Comparison of ENCODE assay signal across 10 cellular contexts in the genomic region with DNA sequence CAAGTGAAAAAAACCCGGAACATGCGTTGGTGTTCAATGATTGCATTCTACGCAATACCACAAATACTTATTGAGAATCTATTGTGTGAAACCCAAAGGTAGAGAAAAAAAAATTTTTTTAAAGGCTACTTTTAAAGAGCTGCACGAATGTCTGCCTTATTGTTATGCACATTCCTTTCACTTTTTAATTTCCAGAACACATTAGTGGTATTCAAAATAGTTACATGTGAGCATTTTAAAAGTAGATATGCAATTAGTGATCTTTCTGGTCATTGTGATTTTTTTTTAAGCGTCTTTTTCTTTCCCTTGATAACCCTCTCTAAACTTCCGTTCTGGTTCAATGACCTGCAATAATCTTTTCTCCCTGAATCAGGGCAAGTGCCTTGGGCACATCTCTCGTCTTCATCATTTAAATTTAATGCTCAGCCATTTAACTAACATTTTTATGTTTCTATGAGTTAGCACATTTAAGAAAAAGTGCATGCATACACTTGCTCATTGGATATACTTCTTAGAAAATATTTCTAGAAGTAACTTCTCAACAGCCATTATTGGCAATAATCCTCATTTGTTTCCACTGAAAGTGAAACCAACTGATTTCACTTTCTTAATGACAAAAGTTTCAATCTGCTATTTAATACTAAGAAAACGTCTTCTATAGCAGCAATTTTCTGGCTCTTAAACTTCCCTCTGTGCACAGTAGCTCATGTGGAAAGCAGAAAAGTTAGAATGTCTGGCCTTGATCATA.
DNase-seq lines count a peak whose midpoint lies in the region; ATAC-seq and TF ChIP-seq lines count a peak whose summit lies in the region.
"Had no signal": no experiment of that assay in that cellular context is flagged by ENCODE, and none has a peak within 500 bp of the region (broad histone marks: within the 10 kb centered on the region; RNA-seq: fewer than 3 reads in every experiment).

No MANE protein-coding gene starts in this region.

- H2AFZ ChIP-seq in MM.1S (ENCODE audit: low read length): no peak overlapping the region

- no peak overlapping the region for H3K27ac Mint-ChIP-seq in glutamatergic neuron (ENCODE audit: unreplicated experiment)
- H3K27ac Mint-ChIP-seq: mesothelial cell of epicardium had no signal

- no peak overlapping the region for H3K4me3 ChIP-seq in GM12865 (ENCODE audit: low read depth, low read length)
- no peak overlapping the region for H3K4me3 ChIP-seq in MM.1S (ENCODE audit: low read length)

- no peaks in the 10 kb centered on the region for H3K9me3 ChIP-seq in MM.1S (replicated peaks; ENCODE audit: insufficient read depth, low read length)

- H3K4me1 ChIP-seq in MM.1S (ENCODE audit: low read length): no peaks in the 10 kb centered on the region

- no peaks in the 10 kb centered on the region for H3K36me3 ChIP-seq in MM.1S (replicated peaks; ENCODE audit: insufficient read depth, low read length)

- no peaks in the 10 kb centered on the region for H3K9me2 ChIP-seq in MM.1S (replicated peaks; ENCODE audit: insufficient read depth, low read length)

- TF ChIP-seq CTCF in GM12865 (IDR thresholded peaks at IDR 0.05; ENCODE audit: insufficient read depth, low read depth, low read length, missing control alignments) (no peak), MM.1S (IDR thresholded peaks at IDR 0.05; ENCODE audit: low read length) (no peak), glutamatergic neuron (IDR thresholded peaks at IDR 0.05; ENCODE audit: partially characterized antibody, unreplicated experiment) (no peak)

- no peaks in the 10 kb centered on the region for H3K27me3 ChIP-seq in MM.1S (replicated peaks; ENCODE audit: insufficient read depth, low read length)

- H3K4me3 Mint-ChIP-seq in glutamatergic neuron (ENCODE audit: unreplicated experiment): no peak overlapping the region
- H3K4me3 Mint-ChIP-seq: mesothelial cell of epicardium had no signal

- H3K79me2 ChIP-seq in MM.1S (ENCODE audit: low read length): no peaks in the 10 kb centered on the region

- H3K27me3 Mint-ChIP-seq in glutamatergic neuron (ENCODE audit: unreplicated experiment): peaks cover 3% of the 10 kb centered on the region

- H3K4me2 ChIP-seq in MM.1S (ENCODE audit: low read depth, low read length): no peak overlapping the region

- peak; percentile 5 for DNase-seq in GM12865 (ENCODE audit: low read depth)
- DNase-seq in MM.1S: peak; percentile 44
- DNase-seq in left lobe of liver (ENCODE audit: low spot score): no peak
- no peak for DNase-seq in DMS79 treated with DMSO at 0.1 percent for 48 hours (lab: John Stamatoyannopoulos, UW)
- no peak for DNase-seq in glutamatergic neuron
- DNase-seq in anterior cingulate cortex (lab: John Stamatoyannopoulos, UW): no peak
- no peak for DNase-seq in AG08396 (ENCODE audit: low spot score)
- DNase-seq: effector CD4-positive, alpha-beta T cell had no signal

- ATAC-seq in GM21526 (IDR thresholded peaks at IDR 0.05; ENCODE audit: low FRiP score, unreplicated experiment): peak; percentile 81
- peak; percentile 23 for ATAC-seq in left lobe of liver

- H3K9me3 Mint-ChIP-seq in glutamatergic neuron (ENCODE audit: unreplicated experiment): no peaks in the 10 kb centered on the region
- H3K9me3 Mint-ChIP-seq: mesothelial cell of epicardium had no signal

- H3K4me1 Mint-ChIP-seq in glutamatergic neuron (ENCODE audit: low read depth, unreplicated experiment): peaks cover 8% of the 10 kb centered on the region
- H3K4me1 Mint-ChIP-seq: mesothelial cell of epicardium had no signal

- H3K27ac ChIP-seq in MM.1S (ENCODE audit: low read length): no peak overlapping the region

- no peak overlapping the region for H3K9ac ChIP-seq in MM.1S (ENCODE audit: low read length)

- no peaks in the 10 kb centered on the region for H3K36me3 Mint-ChIP-seq in glutamatergic neuron (ENCODE audit: unreplicated experiment)
- H3K36me3 Mint-ChIP-seq: mesothelial cell of epicardium had no signal

- H3F3A ChIP-seq in MM.1S (ENCODE audit: insufficient read depth, low read length): no peaks in the 10 kb centered on the region

- H4K20me1 ChIP-seq in MM.1S (ENCODE audit: insufficient read depth, low read length): no peaks in the 10 kb centered on the region

Comparison
In these comparisons a context has a peak if more than half of its experiments do, and no peak if none do; other contexts are left out.
1. DNase-seq: peak in GM12865 (single experiment) and MM.1S (single experiment); none in left lobe of liver (single experiment), DMS79 treated with DMSO at 0.1 percent for 48 hours (single experiment), glutamatergic neuron (single experiment), anterior cingulate cortex (0 of 58) and AG08396 (single experiment).